Comparison of ENCODE assay signal across 9 cellular contexts in the genomic region with DNA sequence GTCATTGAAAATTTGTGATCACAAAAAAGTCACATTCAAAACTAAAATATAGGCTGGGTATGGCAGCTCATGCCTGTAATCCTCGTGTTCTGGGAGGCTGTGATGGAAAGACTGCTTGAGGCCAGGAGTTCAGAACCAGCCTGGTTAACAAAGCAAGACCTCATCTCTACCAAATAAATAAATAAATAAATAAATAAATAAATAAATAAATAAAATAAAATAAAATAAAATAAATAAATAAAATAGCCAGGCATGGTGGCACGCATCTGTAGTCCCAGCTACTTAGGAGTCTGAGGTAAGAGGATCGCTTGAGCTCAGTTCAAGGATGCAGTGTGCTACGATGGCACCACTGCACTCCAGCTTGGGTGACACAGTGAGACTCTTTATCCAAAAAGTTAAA.
"Had no signal": no experiment of that assay in that cellular context is flagged by ENCODE, and none has a peak within 500 bp of the region (broad histone marks: within the 10 kb centered on the region; RNA-seq: fewer than 3 reads in every experiment).

No MANE protein-coding gene starts in this region.

- H3K4me3 ChIP-seq: GM23248, GM23338, HAP-1 had no signal

- H3K36me3 ChIP-seq: HAP-1 had no signal

- H3K4me1 Mint-ChIP-seq: GM23338 had no signal

- H3K27ac ChIP-seq: GM23248 had no signal

- H3K27ac Mint-ChIP-seq: GM23338, H9, HFFc6 had no signal

- DNase-seq: GM23248, GOT3, H7, H9, HCEC 1CT, HFFc6 had no signal

- ATAC-seq: GM23338, HCT116 had no signal

- H3K4me1 ChIP-seq: HAP-1 had no signal

- H3K4me3 Mint-ChIP-seq: GM23338, H9, HFFc6 had no signal

- H3K9me3 ChIP-seq: HAP-1 had no signal

- H3K9me3 Mint-ChIP-seq: GM23338, H9, HFFc6 had no signal
